Comparison of ENCODE assay signal across 22 cellular contexts in genomic region chr17:63137163-63137562, GRCh38.
DNase-seq lines count a peak whose midpoint lies in the region; ATAC-seq and TF ChIP-seq lines count a peak whose summit lies in the region.
"Had no signal": no experiment of that assay in that cellular context is flagged by ENCODE, and none has a peak within 500 bp of the region (broad histone marks: within the 10 kb centered on the region; RNA-seq: fewer than 3 reads in every experiment).

No MANE protein-coding gene starts in this region.

- H3K9me3 Mint-ChIP-seq in brain (no peaks in the 10 kb centered on the region), nephron (no peaks in the 10 kb centered on the region)
- H3K9me3 Mint-ChIP-seq: CD4-positive, CD25-positive, alpha-beta regulatory T cell; CD8-positive, alpha-beta memory T cell; HFFc6 had no signal

- no peak for ATAC-seq in left ventricle myocardium superior
- ATAC-seq: GM12878 had no signal

- H3K4me1 ChIP-seq in cardiac muscle cell (ENCODE audit: low read depth) = peaks cover 11% of the 10 kb centered on the region

- H3K27ac Mint-ChIP-seq in brain (peak overlapping the region in 3 of 5 experiments; percentile 39 to 79 (median 79)), nephron (peak overlapping the region in 2 of 3 experiments; percentile 23 to 66)
- H3K27ac Mint-ChIP-seq: CD4-positive, CD25-positive, alpha-beta regulatory T cell had no signal

- TF ChIP-seq CTCF in cardiac muscle cell (IDR thresholded peaks at IDR 0.05; ENCODE audit: low read depth, low read length) (no peak), brain (conservative IDR thresholded peaks at IDR 0.05) (no peak), nephron (IDR thresholded peaks at IDR 0.05; ENCODE audit: unreplicated experiment in 3 of 3) (no peak)

- H3K9me3 ChIP-seq in cardiac muscle cell (ENCODE audit: low read depth) = no peaks in the 10 kb centered on the region
- H3K9me3 ChIP-seq: BLaER1, HAP-1 had no signal

- no peaks in the 10 kb centered on the region for H3K27me3 ChIP-seq in cardiac muscle cell
- H3K27me3 ChIP-seq: BLaER1 had no signal

- no peaks in the 10 kb centered on the region for H3K36me3 ChIP-seq in cardiac muscle cell
- H3K36me3 ChIP-seq: BLaER1, HAP-1 had no signal

- H3K27ac ChIP-seq in cardiac muscle cell = peak overlapping the region; percentile 31
- H3K27ac ChIP-seq: 22Rv1, BLaER1, C4-2B, GM23248 had no signal

- no peak overlapping the region for H3K4me3 Mint-ChIP-seq in brain
- no peak overlapping the region for H3K4me3 Mint-ChIP-seq in nephron
- H3K4me3 Mint-ChIP-seq: B cell; CD4-positive, CD25-positive, alpha-beta regulatory T cell; CD8-positive, alpha-beta memory T cell; HFFc6 had no signal

- H3K4me1 Mint-ChIP-seq in brain (peaks cover 65% of the 10 kb centered on the region), nephron (peaks cover 53% of the 10 kb centered on the region)

- H3K4me3 ChIP-seq in cardiac muscle cell = no peak overlapping the region
- H3K4me3 ChIP-seq: BLaER1, GM12878, GM23248, HAP-1 had no signal

- H3K27me3 Mint-ChIP-seq in brain (no peaks in the 10 kb centered on the region), nephron (ENCODE audit: low read depth) (no peaks in the 10 kb centered on the region)

- H3K36me3 Mint-ChIP-seq in brain (no peaks in the 10 kb centered on the region), nephron (ENCODE audit: low read depth) (no peaks in the 10 kb centered on the region)
- H3K36me3 Mint-ChIP-seq: CD4-positive, CD25-positive, alpha-beta regulatory T cell; CD8-positive, alpha-beta memory T cell had no signal

- intact Hi-C loops in left ventricle myocardium superior (cut with micrococcal nuclease) = no loop called here

- DNase-seq in cardiac muscle cell (ENCODE audit: low read depth in 1 of 2, low spot score in 1 of 2) = no peak
- DNase-seq in left ventricle myocardium superior = no peak
- DNase-seq in occipital lobe (lab: John Stamatoyannopoulos, UW) = no peak
- DNase-seq in activated CD4-positive, CD25-positive, alpha-beta regulatory T cell treated with anti-CD3 and anti-CD28 coated beads, Interleukin-2, amount 50 U/mL, for 72 hours = no peak
- no peak for DNase-seq in T-helper 1 cell
- DNase-seq in NCI-H2196 (lab: John Stamatoyannopoulos, UW; ENCODE audit: unreplicated experiment) = no peak
- DNase-seq: CD4-positive, CD25-positive, alpha-beta regulatory T cell; CD8-positive, alpha-beta memory T cell; DMS 273 treated with DMSO at 0.1 percent for 48 hours; DMS79; EL; GDM1; GM23248; HFFc6 had no signal
